In genomic region chr7:50270531-50271018, GRCh38 we compare ENCODE assay signal across 14 cellular contexts. TPM values are rescaled to one million over a fixed set of nuclear protein-coding genes. Genes with fewer than 3 reads are reported as not detected.
A peak's percentile ranks its signal among the peaks of the same experiment; 100 is the strongest.
DNase-seq lines count a peak whose midpoint lies in the region; ATAC-seq, FAIRE-seq and TF ChIP-seq lines count a peak whose summit lies in the region.
"Had no signal": no experiment of that assay in that cellular context is flagged by ENCODE, and none has a peak within 500 bp of the region (broad histone marks: within the 10 kb centered on the region; RNA-seq: fewer than 3 reads in every experiment).

No MANE protein-coding gene starts in this region.

- no TSS peak for BruUV-seq in GM12878 (replicated peaks; lab: Mats Ljungman, UMichigan)

- no peak for TF ChIP-seq POLR2A in GM12878 (IDR thresholded peaks at IDR 0.05; ENCODE audit: low read depth, low read length)

- CTCF ChIA-PET in GM12878 (lab: Yijun Ruan, JAX): interaction anchor here (1.0 to 15.9 kb wide), 11 partner anchors 11 to 147 kb away, joined by 3 to 250 read pairs (median 5); partner anchors contain the start of gene IKZF1

- FAIRE-seq in GM12878 (lab: Jason Lieb, UNC): peak; percentile 13

- no peak overlapping the region for H3K4me3 ChIP-seq in GM12865 (ENCODE audit: low read depth, low read length)
- H3K4me3 ChIP-seq in GM12878: no peak overlapping the region
- H3K4me3 ChIP-seq: dorsolateral prefrontal cortex had no signal

- no peaks in the 10 kb centered on the region for H3K27me3 ChIP-seq in GM12878 (replicated peaks in 1 of 2; ENCODE audit: control insufficient read depth in 2 of 2, insufficient read depth in 2 of 2, low read length in 1 of 2)

- peak overlapping the region; percentile 7 for H3K4me2 ChIP-seq in GM12878 (ENCODE audit: control insufficient read depth, insufficient read depth)

- H3K4me1 ChIP-seq in GM12878 (ENCODE audit: control insufficient read depth, insufficient read depth, low read length): peaks cover 89% of the 10 kb centered on the region
- H3K4me1 ChIP-seq: Caco-2 had no signal

- peak overlapping the region; percentile 13 for H3K27ac ChIP-seq in GM12878 (ENCODE audit: control insufficient read depth, insufficient read depth)
- H3K27ac ChIP-seq: dorsolateral prefrontal cortex had no signal

- TF ChIP-seq RAD21 in GM12878 (IDR thresholded peaks at IDR 0.05; ENCODE audit: insufficient read depth, low read depth, low read length): no peak

- H3K79me2 ChIP-seq in GM12878 (ENCODE audit: control insufficient read depth, insufficient read depth, low read length): no peaks in the 10 kb centered on the region

- no peak overlapping the region; the same call in 1 of the 2 replicates for H3K9ac ChIP-seq in GM12878 (ENCODE audit: control insufficient read depth, insufficient read depth, low read length)

- WGBS in GM12878 (ENCODE audit: insufficient coverage, insufficient replicate concordance, low lambda C conversion rate, missing lambda C conversion rate): 7% methylated on average over 5 of the region's 5 CpGs

- peak overlapping the region; percentile 11; the same call in 1 of the 2 replicates for H2AFZ ChIP-seq in GM12878 (ENCODE audit: control insufficient read depth, low read depth, low read length)

- peaks cover 7% of the 10 kb centered on the region for H3K9me3 ChIP-seq in GM12878 (replicated peaks; ENCODE audit: control insufficient read depth, insufficient read depth, low read length)
- H3K9me3 ChIP-seq: Caco-2 had no signal

- no peak for TF ChIP-seq CTCF in GM12865 (IDR thresholded peaks at IDR 0.05; ENCODE audit: insufficient read depth, low read depth, low read length, missing control alignments)
- TF ChIP-seq CTCF in GM12878 (IDR thresholded peaks at IDR 0.05 in 2 of 3, conservative IDR thresholded peaks at IDR 0.05 in 1 of 3; ENCODE audit: control insufficient read depth in 2 of 3, extremely low read depth in 1 of 3, insufficient read depth in 1 of 3, low read depth in 3 of 3, low read length in 3 of 3): peak in 1 of 3 experiments; percentile 20; a peak in 1 of 6 replicates

- TF ChIP-seq EP300 in GM12878 (IDR thresholded peaks at IDR 0.05; ENCODE audit: borderline replicate concordance in 1 of 2, control insufficient read depth in 1 of 2, low read depth in 2 of 2, low read length in 2 of 2): peak; percentile 67 to 70

- SMC1A ChIA-PET in GM12878 (lab: Charles Lee; ENCODE audit: uncharacterized antibody, unreplicated experiment): interaction anchor here (1.1 to 18.0 kb wide), 9 partner anchors 14 to 124 kb away, joined by 3 to 356 read pairs (median 162); partner anchors contain the start of gene IKZF1

- peak; percentile 38 for ATAC-seq in GM19395 (IDR thresholded peaks at IDR 0.05; ENCODE audit: unreplicated experiment)
- peak; percentile 27 for ATAC-seq in HG03108 (IDR thresholded peaks at IDR 0.05; ENCODE audit: unreplicated experiment)
- ATAC-seq in GM12878: peak; percentile 43
- ATAC-seq: PC-3 had no signal

- H4K20me1 ChIP-seq in GM12878 (ENCODE audit: control insufficient read depth, insufficient read depth): no peaks in the 10 kb centered on the region

- no peaks in the 10 kb centered on the region for H3K36me3 ChIP-seq in GM12878 (ENCODE audit: control insufficient read depth in 2 of 2, insufficient read depth in 2 of 2, low read length in 1 of 2)

- in situ Hi-C loops in GM12878 (cut with MboI): no loop called here

- POLR2A ChIA-PET in GM12878 (lab: Charles Lee): interaction anchor here (1.1 to 13.4 kb wide), 4 partner anchors 14 to 126 kb away, joined by 3 to 165 read pairs (median 57); partner anchors contain the start of gene IKZF1

- DNase-seq in GM12865 (ENCODE audit: low read depth): peak; percentile 80
- peak; percentile 94 for DNase-seq in GM12878 (ENCODE audit: low read depth, low spot score)
- no peak for DNase-seq in NOMO-1 treated with DMSO at 0.1 percent for 48 hours (lab: John Stamatoyannopoulos, UW; ENCODE audit: unreplicated experiment)
- no peak for DNase-seq in CD1c-positive myeloid dendritic cell (ENCODE audit: extremely low spot score)
- DNase-seq in posterior vena cava (ENCODE audit: low spot score): no peak
- no peak for DNase-seq in kidney tubule cell (ENCODE audit: low spot score)
- DNase-seq: activated gamma-delta T cell, Caco-2, dorsolateral prefrontal cortex, midbrain, NCI-H1417, PC-3 had no signal

- RAD21 ChIA-PET in GM12878 (lab: Charles Lee; ENCODE audit: unreplicated experiment): interaction anchor here (1.0 to 15.0 kb wide), 9 partner anchors 12 to 148 kb away, joined by 3 to 293 read pairs (median 17); partner anchors contain the start of gene IKZF1

- intact Hi-C loops in GM12878 (cut with micrococcal nuclease; ENCODE audit: unreplicated experiment): loop anchor here (1.0 to 2.0 kb wide), 3 partner anchors 36 to 140 kb away; no protein-coding TSS in a partner anchor
- intact Hi-C loops in posterior vena cava (cut with DNase I): no loop called here

TF ChIP-seq in GM12878, 131 proteins besides CTCF, POLR2A, EP300 and RAD21 (continues in another document):
- TF ChIP-seq MEF2B (IDR thresholded peaks at IDR 0.05; ENCODE audit: partially characterized antibody, poor library complexity, severe bottlenecking) (peak; percentile 84), RELB (IDR thresholded peaks at IDR 0.05; ENCODE audit: low read depth) (peak; percentile 92), RB1 (IDR thresholded peaks at IDR 0.05; ENCODE audit: borderline replicate concordance) (0 out of 2 replicates have a peak, but pooled peaks have one; percentile 55), E2F4 (IDR thresholded peaks at IDR 0.05; ENCODE audit: low read depth, low read length) (no peak), ZBTB4 (CRISPR knock-in tag; IDR thresholded peaks at IDR 0.05) (no peak), NFIC (IDR thresholded peaks at IDR 0.05; ENCODE audit: low read depth, low read length) (peak; percentile 89), ZNF622 (IDR thresholded peaks at IDR 0.05) (no peak)

RNA-seq across cellular contexts. Expression of gene IKZF1, which starts 33.9 kb away (rescaled TPM):
- total RNA-seq in GM12878 (2013; cell fraction: nucleolus; rRNA removed): 250 and 261 TPM in 2 replicates
- 101 and 104 TPM in 2 replicates for total RNA-seq in GM12878 (2014; rRNA removed)
- total RNA-seq in GM12878 (2014; rRNA removed; fragmentation: Illumina TruSeq; extraction: Trizol): 69.5 and 70.2 TPM in 2 replicates
- total RNA-seq in GM12878 (2021): 125 and 131 TPM in 2 replicates
- polyA plus RNA-seq in GM12878 (2011; ENCODE audit: low read depth): 23.9 TPM
- polyA plus RNA-seq in GM12878 (2011; rRNA removed): 58.5 and 61.7 TPM in 2 replicates
- 60.4 and 68.7 TPM in 2 replicates for polyA plus RNA-seq in GM12878 (2011; cell fraction: cytosol; rRNA removed)
- polyA plus RNA-seq in GM12878 (2011; cell fraction: nucleus; rRNA removed): 76.4 and 80.1 TPM in 2 replicates
- 30.9 and 31.5 TPM in 2 replicates for polyA plus RNA-seq in GM12878 (2012)
- polyA plus RNA-seq in GM12878 (2014; fragmentation: Illumina TruSeq; extraction: Trizol): 73.0 and 73.8 TPM in 2 replicates
- polyA plus RNA-seq in GM12878 (2014; fragmentation: Nextera tagmentation; extraction: Ambion mirVana): 10 to 100 TPM; 27.2 to 29.8 TPM
- 60.3 and 64.2 TPM in 2 replicates for polyA plus RNA-seq in GM12878 (2014; rRNA removed)
- 10 to 100 TPM; 82.5 to 95.3 TPM for polyA plus RNA-seq in GM12878 (2016; fragmentation: Nextera tagmentation; extraction: Ambion mirVana)
- 133 and 138 TPM in 2 replicates for polyA minus RNA-seq in GM12878 (2011; rRNA and poly(A)+ RNA removed)
- polyA minus RNA-seq in GM12878 (2011; cell fraction: cytosol; rRNA and poly(A)+ RNA removed): 59.5 and 62.5 TPM in 2 replicates
- polyA minus RNA-seq in GM12878 (2011; cell fraction: nucleus; rRNA and poly(A)+ RNA removed): 108 and 193 TPM in 2 replicates
- 10 to 100 TPM; 11.9 to 13.7 TPM for total RNA-seq in posterior vena cava
- total RNA-seq: Caco-2, PC-3 had no signal

Comparison
In these comparisons a context has a peak if more than half of its experiments do, and no peak if none do; other contexts are left out.
1. DNase-seq: peak in GM12865 (single experiment) and GM12878 (single experiment); none in NOMO-1 treated with DMSO at 0.1 percent for 48 hours (single experiment), CD1c-positive myeloid dendritic cell (single experiment), posterior vena cava (single experiment) and kidney tubule cell (single experiment).
2. RNA of gene IKZF1, which starts 33.9 kb away (total RNA-seq): 69.5 to 261 TPM in GM12878; 11.9 to 13.7 TPM in posterior vena cava; every median in the first group is over 4 times any median in the second.
3. Peak in every context shown above with its lines, with median percentiles within 50 percentile points of each other: ATAC-seq.